In the genomic region with DNA sequence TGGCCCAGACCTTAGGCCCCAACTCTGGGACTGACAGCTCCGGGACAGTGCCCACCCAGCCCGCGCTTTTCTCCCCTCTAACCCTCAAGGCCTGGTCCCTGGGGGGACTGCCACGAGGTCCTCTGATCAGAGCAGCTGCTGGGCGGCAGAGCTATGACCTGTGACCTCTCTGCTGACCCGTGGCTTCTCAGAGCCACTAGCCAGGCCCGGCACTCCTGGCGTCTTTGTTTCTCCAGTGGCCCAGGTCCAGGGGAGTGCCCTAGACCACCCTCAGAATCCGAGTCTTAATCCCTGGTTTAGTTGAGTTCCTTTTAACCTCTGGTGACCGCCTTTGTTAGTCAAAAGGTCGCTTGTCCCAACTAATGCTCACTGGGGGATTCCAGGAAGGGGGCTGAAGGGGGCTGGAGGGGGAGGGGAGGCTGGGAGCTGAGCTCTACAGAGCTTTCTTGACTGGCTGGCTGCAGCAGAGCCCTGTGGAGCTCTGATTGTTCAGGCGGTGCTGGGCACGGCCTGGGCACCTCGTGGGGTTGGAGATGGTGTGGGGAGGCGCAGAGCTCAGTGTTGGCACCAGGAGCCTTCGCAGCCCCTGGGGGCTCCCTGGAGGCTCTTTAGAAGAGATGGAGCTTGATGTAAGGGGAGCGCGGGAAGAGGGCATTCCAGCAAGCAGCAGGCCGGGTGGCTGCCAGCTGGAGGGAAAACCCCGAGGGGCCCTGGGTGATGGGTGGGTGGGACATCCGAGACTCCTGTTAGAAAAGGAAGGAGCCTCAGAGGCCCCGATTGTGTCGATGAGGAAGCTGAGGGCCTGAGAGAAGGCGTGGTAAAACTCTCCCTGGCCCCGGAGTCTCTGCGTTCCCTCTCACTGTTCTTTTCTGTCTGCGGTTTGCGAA, we compare ENCODE assay signal across 8 cellular contexts. TPM values are rescaled to one million over a fixed set of nuclear protein-coding genes. Genes with fewer than 3 reads are reported as not detected.
DNase-seq lines count a peak whose midpoint lies in the region; FAIRE-seq and TF ChIP-seq lines count a peak whose summit lies in the region.

No MANE protein-coding gene starts in this region.

- H3K9me2 ChIP-seq in OCI-LY7 (ENCODE audit: insufficient read depth, low read length): no peaks in the 10 kb centered on the region

- H3K4me3 ChIP-seq in SJSA1 (peak overlapping the region; percentile 77), foreskin fibroblast (ENCODE audit: low read depth in 1 of 2, low read length in 2 of 2) (peak overlapping the region; percentile 86 to 99), retinal pigment epithelial cell (ENCODE audit: low read length) (peak overlapping the region; percentile 44), OCI-LY7 (ENCODE audit: low read depth, low read length, poor library complexity, severe bottlenecking) (no peak overlapping the region)

- H3K4me1 ChIP-seq in SJSA1 (replicated peaks): peaks cover 34% of the 10 kb centered on the region
- no peaks in the 10 kb centered on the region for H3K4me1 ChIP-seq in OCI-LY7 (ENCODE audit: insufficient read depth, low read length, poor library complexity, severe bottlenecking)

- no peaks in the 10 kb centered on the region for H3K9me3 ChIP-seq in SJSA1 (replicated peaks)
- no peaks in the 10 kb centered on the region for H3K9me3 ChIP-seq in OCI-LY7 (ENCODE audit: low read length)

- H3K27ac ChIP-seq in SJSA1: peak overlapping the region; percentile 5
- H3K27ac ChIP-seq in OCI-LY7 (ENCODE audit: low read depth, low read length, poor library complexity, severe bottlenecking): no peak overlapping the region

- H3K36me3 ChIP-seq in SJSA1 (peaks cover 2% of the 10 kb centered on the region; the same call in 1 of the 2 replicates), OCI-LY7 (ENCODE audit: insufficient read depth, low read length) (no peaks in the 10 kb centered on the region)

- H3K79me2 ChIP-seq in OCI-LY7 (ENCODE audit: insufficient read depth, low read depth, low read length): no peaks in the 10 kb centered on the region

- no peak overlapping the region for H2AFZ ChIP-seq in OCI-LY7 (ENCODE audit: low read length)

- H3K4me2 ChIP-seq in OCI-LY7 (ENCODE audit: low read length): no peak overlapping the region

- in situ Hi-C loops in GM13976 (cut with MboI; ENCODE audit: low sequenced_read_pairs, unreplicated experiment): no loop called here

- intact Hi-C loops in OCI-LY7 (cut with micrococcal nuclease; ENCODE audit: unreplicated experiment): no loop called here

- DNase-seq in GM13976 (ENCODE audit: low spot score): peak; percentile 39
- DNase-seq in SJSA1 (ENCODE audit: low read depth in 1 of 2, low spot score in 2 of 2): peak; percentile 70 to 72
- DNase-seq in foreskin fibroblast: peak; percentile 40 to 66
- no peak for DNase-seq in retinal pigment epithelial cell (ENCODE audit: low read depth)
- DNase-seq in GM19239 (ENCODE audit: insufficient read length, low spot score): no peak
- DNase-seq in COLO668 (lab: John Stamatoyannopoulos, UW; ENCODE audit: unreplicated experiment): no peak
- DNase-seq in inferior parietal cortex (ENCODE audit: extremely low spot score): no peak
- no peak for DNase-seq in OCI-LY7 (ENCODE audit: low spot score)

- FAIRE-seq in GM19239 (lab: Jason Lieb, UNC): no peak

- no peaks in the 10 kb centered on the region for H4K20me1 ChIP-seq in OCI-LY7 (ENCODE audit: insufficient read depth, low read length)

- no TSS peak for BruUV-seq in OCI-LY7 (replicated peaks; lab: Mats Ljungman, UMichigan)

- TF ChIP-seq CTCF in GM13976 (IDR thresholded peaks at IDR 0.05; ENCODE audit: borderline replicate concordance, control extremely low read depth, extremely low read depth, insufficient read depth, missing control alignments) (no peak), foreskin fibroblast (IDR thresholded peaks at IDR 0.05; ENCODE audit: low read depth, low read length) (no peak), retinal pigment epithelial cell (conservative IDR thresholded peaks at IDR 0.05; ENCODE audit: low read depth, low read length) (no peak), OCI-LY7 (conservative IDR thresholded peaks at IDR 0.05; ENCODE audit: low read length) (no peak)

- POLR2A ChIA-PET in OCI-LY7 (lab: Charles Lee): interaction anchor here (0.7 kb wide), 1 partner anchor 1514 kb away, joined by 3 read pairs; no protein-coding TSS in a partner anchor

- CTCF ChIA-PET in OCI-LY7 (lab: Charles Lee; ENCODE audit: unreplicated experiment): no interaction called here

- H3K27me3 ChIP-seq in SJSA1 (replicated peaks): no peaks in the 10 kb centered on the region

RNA-seq across cellular contexts. Expression of a gene that starts 1.4 kb away (rescaled TPM):
- 25.9 and 38.8 TPM in 2 replicates for total RNA-seq in SJSA1 (2014; rRNA removed; shearing (Covaris generic))
- not detected in 2 replicates for total RNA-seq in OCI-LY7 (2014; rRNA removed; shearing (Covaris generic))
- total RNA-seq in OCI-LY7 (2022): not detected in 2 replicates

Comparison
In these comparisons a context has a peak if more than half of its experiments do, and no peak if none do; other contexts are left out.
1. DNase-seq: peak in GM13976 (single experiment), SJSA1 (2 of 2) and foreskin fibroblast (2 of 2); none in retinal pigment epithelial cell (single experiment), GM19239 (single experiment), COLO668 (single experiment), inferior parietal cortex (single experiment) and OCI-LY7 (single experiment).
2. RNA of a gene that starts 1.4 kb away (total RNA-seq): 25.9 to 38.8 TPM in SJSA1; not detected in OCI-LY7; every median in the first group is over 10 times any median in the second.